ENCODE assay signal across 26 cellular contexts in the genomic region with DNA sequence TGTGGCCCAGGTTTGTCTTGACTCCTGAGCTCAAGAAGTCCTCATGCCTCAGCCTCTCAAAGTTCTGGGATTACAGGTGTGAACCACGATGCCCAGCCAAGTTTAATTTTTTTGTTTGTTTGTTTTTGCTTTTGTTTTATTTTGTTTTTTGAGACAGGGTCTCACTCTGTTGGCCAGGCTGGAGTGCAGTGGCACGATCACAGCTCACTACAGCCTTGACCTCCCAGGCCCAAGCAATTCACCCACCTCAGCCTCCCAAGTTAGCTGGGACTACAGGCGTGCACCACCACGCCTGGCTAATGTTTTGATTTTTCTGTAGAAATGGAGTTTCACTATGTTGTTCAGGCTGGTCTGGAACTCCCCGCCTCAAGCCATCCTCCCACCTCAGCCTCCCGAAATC.
"Had no signal": no experiment of that assay in that cellular context is flagged by ENCODE, and none has a peak within 500 bp of the region (broad histone marks: within the 10 kb centered on the region; RNA-seq: fewer than 3 reads in every experiment).

No MANE protein-coding gene starts in this region.

- FAIRE-seq: bronchial epithelial cell had no signal

- DNase-seq: activated CD4-positive, alpha-beta memory T cell treated with anti-CD3 and anti-CD28 coated beads for 36 hours; activated CD4-positive, alpha-beta T cell treated with anti-CD3 and anti-CD28 coated beads for 4 hours; activated gamma-delta T cell treated with Interleukin-2 at 50 U/mL for 16 hours; activated T-cell treated with anti-CD3 and anti-CD28 coated beads, Interleukin-2, amount 50 U/mL, for 4 hours; anterior cingulate cortex; dermis blood vessel endothelial cell; effector CD4-positive, alpha-beta T cell; foreskin melanocyte; heart right ventricle; kidney glomerular epithelial cell; lower lobe of right lung; mesenchymal stem cell; natural killer cell; spleen; stimulated activated CD4-positive, alpha-beta T cell treated with anti-CD3 and anti-CD28 coated beads, Interleukin-4, amount 100 ng/mL, for 1 hour; stimulated activated naive CD8-positive, alpha-beta T cell treated with anti-CD3 and anti-CD28 coated beads, Interleukin-15, Interleukin-2, amounts not matched to agents 100 U/mL and 50 U/mL, for 24 hours; uterus had no signal

- H3K9me3 Mint-ChIP-seq: activated CD4-positive, alpha-beta memory T cell treated with anti-CD3 and anti-CD28 coated beads for 36 hours; activated naive CD4-positive, alpha-beta T cell treated with anti-CD3 and anti-CD28 coated beads, Interleukin-2, amount 50 U/mL, for 24 hours; activated T-cell treated with anti-CD3 and anti-CD28 coated beads, Interleukin-2, amount 50 U/mL, for 4 hours; activated T-helper 17 cell treated with anti-CD3 and anti-CD28 coated beads, Interleukin-2, amount 50 U/mL, for 72 hours; central memory CD8-positive, alpha-beta T cell; natural killer cell; type B pancreatic cell had no signal

- H3K27ac ChIP-seq: esophagus muscularis mucosa, lower lobe of right lung, right atrium auricular region, thoracic aorta, uterus had no signal

- H3K27ac Mint-ChIP-seq: activated CD4-positive, alpha-beta memory T cell treated with anti-CD3 and anti-CD28 coated beads for 36 hours; activated naive CD4-positive, alpha-beta T cell treated with anti-CD3 and anti-CD28 coated beads, Interleukin-2, amount 50 U/mL, for 24 hours; activated T-helper 17 cell treated with anti-CD3 and anti-CD28 coated beads, Interleukin-2, amount 50 U/mL, for 72 hours; natural killer cell; type B pancreatic cell had no signal

- H3K27me3 ChIP-seq: esophagus muscularis mucosa, heart right ventricle, right atrium auricular region, spleen, uterus had no signal

- H3K36me3 Mint-ChIP-seq: activated CD4-positive, alpha-beta memory T cell treated with anti-CD3 and anti-CD28 coated beads for 36 hours; activated naive CD4-positive, alpha-beta T cell treated with anti-CD3 and anti-CD28 coated beads, Interleukin-2, amount 50 U/mL, for 24 hours; natural killer cell; type B pancreatic cell had no signal

- H3K9me3 ChIP-seq: esophagus muscularis mucosa, heart right ventricle, lower lobe of right lung, right atrium auricular region, spleen, thoracic aorta, uterus had no signal

- H3K4me1 Mint-ChIP-seq: central memory CD8-positive, alpha-beta T cell had no signal

- H3K4me3 ChIP-seq: esophagus muscularis mucosa, heart right ventricle, lower lobe of right lung, right atrium auricular region, spleen, thoracic aorta, uterus had no signal

- H3K4me1 ChIP-seq: uterus had no signal

- H3K4me3 Mint-ChIP-seq: activated CD4-positive, alpha-beta memory T cell treated with anti-CD3 and anti-CD28 coated beads for 36 hours; activated naive CD4-positive, alpha-beta T cell treated with anti-CD3 and anti-CD28 coated beads, Interleukin-2, amount 50 U/mL, for 24 hours; activated T-cell treated with anti-CD3 and anti-CD28 coated beads, Interleukin-2, amount 50 U/mL, for 4 hours; activated T-helper 17 cell treated with anti-CD3 and anti-CD28 coated beads, Interleukin-2, amount 50 U/mL, for 72 hours; central memory CD8-positive, alpha-beta T cell; natural killer cell; type B pancreatic cell had no signal

- ATAC-seq: activated T-cell treated with anti-CD3 and anti-CD28 coated beads, Interleukin-2, amount 50 U/mL, for 4 hours; activated T-helper 17 cell treated with anti-CD3 and anti-CD28 coated beads, Interleukin-2, amount 50 U/mL, for 72 hours; left lobe of liver; natural killer cell had no signal

- H3K27me3 Mint-ChIP-seq: activated naive CD4-positive, alpha-beta T cell treated with anti-CD3 and anti-CD28 coated beads, Interleukin-2, amount 50 U/mL, for 24 hours; activated T-helper 17 cell treated with anti-CD3 and anti-CD28 coated beads, Interleukin-2, amount 50 U/mL, for 72 hours; central memory CD8-positive, alpha-beta T cell; type B pancreatic cell had no signal

- H3K36me3 ChIP-seq: esophagus muscularis mucosa, heart right ventricle, lower lobe of right lung, right atrium auricular region, spleen, thoracic aorta, uterus had no signal
